Comparison of ENCODE assay signal across 15 cellular contexts in the genomic region with DNA sequence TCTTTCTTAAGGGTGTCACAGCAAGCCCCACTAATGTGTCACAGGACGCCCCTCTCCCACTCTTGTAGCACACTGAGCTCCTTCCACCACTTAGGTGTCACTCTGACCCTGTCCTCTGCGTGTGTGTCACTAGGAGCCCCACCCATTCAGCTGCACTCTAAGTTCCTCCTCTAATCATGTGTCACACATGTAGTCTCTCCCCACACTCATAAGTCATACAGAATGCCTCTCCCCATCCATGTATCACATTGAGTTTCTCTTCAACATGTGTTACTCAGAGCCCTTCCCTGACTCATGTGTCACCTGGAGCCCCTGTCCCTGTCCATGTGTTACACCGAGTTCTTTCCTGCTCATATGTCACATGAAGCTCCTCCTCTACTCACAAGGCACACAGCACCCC. TPM values are rescaled to one million over a fixed set of nuclear protein-coding genes. Genes with fewer than 3 reads are reported as not detected.
DNase-seq lines count a peak whose midpoint lies in the region; ATAC-seq and TF ChIP-seq lines count a peak whose summit lies in the region.
"Had no signal": no experiment of that assay in that cellular context is flagged by ENCODE, and none has a peak within 500 bp of the region (broad histone marks: within the 10 kb centered on the region; RNA-seq: fewer than 3 reads in every experiment).

No MANE protein-coding gene starts in this region.

- no peak overlapping the region for H2AFZ ChIP-seq in ACC112 (ENCODE audit: low read length, unreplicated experiment)

- H3K4me1 Mint-ChIP-seq in activated T-helper 17 cell treated with anti-CD3 and anti-CD28 coated beads, Interleukin-2, amount 50 U/mL, for 72 hours: peaks cover 11% of the 10 kb centered on the region
- H3K4me1 Mint-ChIP-seq: activated CD4-positive, alpha-beta T cell treated with anti-CD3 and anti-CD28 coated beads, Interleukin-2, amount 10 ng/mL, durations not matched to agents 7 days and 5 days; immature natural killer cell had no signal

- no peak overlapping the region for H3K4me3 ChIP-seq in ACC112 (ENCODE audit: low read depth, low read length)
- no peak overlapping the region for H3K4me3 ChIP-seq in effector memory CD4-positive, alpha-beta T cell (ENCODE audit: insufficient read depth, low read depth, low read length, poor library complexity, severe bottlenecking)
- H3K4me3 ChIP-seq: coronary artery had no signal

- peak; percentile 64 for ATAC-seq in activated T-helper 17 cell treated with anti-CD3 and anti-CD28 coated beads, Interleukin-2, amount 50 U/mL, for 72 hours (replicated peaks)
- ATAC-seq in foreskin keratinocyte (peak; percentile 72), HG02763 (IDR thresholded peaks at IDR 0.05; ENCODE audit: unreplicated experiment) (no peak)
- ATAC-seq: PC-3 had no signal

- H3K27me3 Mint-ChIP-seq in activated T-helper 17 cell treated with anti-CD3 and anti-CD28 coated beads, Interleukin-2, amount 50 U/mL, for 72 hours: no peaks in the 10 kb centered on the region
- H3K27me3 Mint-ChIP-seq: activated CD4-positive, alpha-beta T cell treated with anti-CD3 and anti-CD28 coated beads, Interleukin-2, amount 10 ng/mL, durations not matched to agents 7 days and 5 days had no signal

- DNase-seq in EL (peak; percentile 14), foreskin keratinocyte (no peak), GDM1 (lab: John Stamatoyannopoulos, UW) (no peak)
- DNase-seq in stimulated activated naive CD4-positive, alpha-beta T cell (lab: John Stamatoyannopoulos, UW): no peak
- DNase-seq in effector memory CD4-positive, alpha-beta T cell: no peak
- DNase-seq: activated CD4-positive, alpha-beta T cell treated with anti-CD3 and anti-CD28 coated beads, Interleukin-2, amount 10 ng/mL, durations not matched to agents 7 days and 5 days; immature natural killer cell; NCI-H526 treated with DMSO at 0.1 percent for 48 hours; nephron progenitor cell; PC-3 had no signal

- peaks cover 15% of the 10 kb centered on the region for H3K79me2 ChIP-seq in ACC112 (ENCODE audit: control insufficient read depth, insufficient read depth, low read length, unreplicated experiment)

- H3K4me1 ChIP-seq in ACC112 (ENCODE audit: control insufficient read depth, insufficient read depth, low read length, unreplicated experiment): no peaks in the 10 kb centered on the region
- H3K4me1 ChIP-seq in foreskin keratinocyte: no peaks in the 10 kb centered on the region
- H3K4me1 ChIP-seq in effector memory CD4-positive, alpha-beta T cell (ENCODE audit: control insufficient read depth, insufficient read depth, low read length, poor library complexity, severe bottlenecking): no peaks in the 10 kb centered on the region

- H3K27ac Mint-ChIP-seq in activated T-helper 17 cell treated with anti-CD3 and anti-CD28 coated beads, Interleukin-2, amount 50 U/mL, for 72 hours: no peak overlapping the region
- H3K27ac Mint-ChIP-seq: activated CD4-positive, alpha-beta T cell treated with anti-CD3 and anti-CD28 coated beads, Interleukin-2, amount 10 ng/mL, durations not matched to agents 7 days and 5 days; nephron progenitor cell had no signal

- H3K27ac ChIP-seq in ACC112 (ENCODE audit: low read depth, low read length) (peak overlapping the region; percentile 67), foreskin keratinocyte (no peak overlapping the region)
- no peak overlapping the region for H3K27ac ChIP-seq in effector memory CD4-positive, alpha-beta T cell (ENCODE audit: insufficient read depth, low read length, poor library complexity, severe bottlenecking)
- H3K27ac ChIP-seq: coronary artery had no signal

- H3K27me3 ChIP-seq in ACC112 (ENCODE audit: insufficient read depth, low read length) (no peaks in the 10 kb centered on the region), foreskin keratinocyte (no peaks in the 10 kb centered on the region)
- no peaks in the 10 kb centered on the region for H3K27me3 ChIP-seq in effector memory CD4-positive, alpha-beta T cell (replicated peaks; ENCODE audit: control insufficient read depth, insufficient read depth, low read length, poor library complexity, severe bottlenecking)

- no peak overlapping the region for H3K4me3 Mint-ChIP-seq in activated T-helper 17 cell treated with anti-CD3 and anti-CD28 coated beads, Interleukin-2, amount 50 U/mL, for 72 hours
- H3K4me3 Mint-ChIP-seq: activated CD4-positive, alpha-beta T cell treated with anti-CD3 and anti-CD28 coated beads, Interleukin-2, amount 10 ng/mL, durations not matched to agents 7 days and 5 days; immature natural killer cell; nephron progenitor cell had no signal

- no peak for TF ChIP-seq CTCF in foreskin keratinocyte (conservative IDR thresholded peaks at IDR 0.05)

- no peaks in the 10 kb centered on the region for H3K9me3 Mint-ChIP-seq in activated T-helper 17 cell treated with anti-CD3 and anti-CD28 coated beads, Interleukin-2, amount 50 U/mL, for 72 hours
- H3K9me3 Mint-ChIP-seq: activated CD4-positive, alpha-beta T cell treated with anti-CD3 and anti-CD28 coated beads, Interleukin-2, amount 10 ng/mL, durations not matched to agents 7 days and 5 days; immature natural killer cell had no signal

- H3K36me3 ChIP-seq in ACC112 (ENCODE audit: insufficient read depth, low read length): peaks cover 3% of the 10 kb centered on the region; the same call in 1 of the 2 replicates
- no peaks in the 10 kb centered on the region for H3K36me3 ChIP-seq in effector memory CD4-positive, alpha-beta T cell (ENCODE audit: control insufficient read depth, insufficient read depth, low read length)

- H3K36me3 Mint-ChIP-seq in activated T-helper 17 cell treated with anti-CD3 and anti-CD28 coated beads, Interleukin-2, amount 50 U/mL, for 72 hours (ENCODE audit: low read depth): no peaks in the 10 kb centered on the region
- H3K36me3 Mint-ChIP-seq: immature natural killer cell had no signal

- no peaks in the 10 kb centered on the region for H3K9me3 ChIP-seq in effector memory CD4-positive, alpha-beta T cell (ENCODE audit: control insufficient read depth, low read length)

RNA-seq across cellular contexts. Expression of a gene that starts 31.3 kb away (rescaled TPM):
- total RNA-seq in activated T-helper 17 cell treated with anti-CD3 and anti-CD28 coated beads, Interleukin-2, amount 50 U/mL, for 72 hours: not detected
- not detected in 2 replicates for total RNA-seq in foreskin keratinocyte
- not detected in 2 replicates for polyA plus RNA-seq in foreskin keratinocyte
- total RNA-seq: activated CD4-positive, alpha-beta T cell treated with anti-CD3 and anti-CD28 coated beads, Interleukin-2, amount 10 ng/mL, durations not matched to agents 7 days and 5 days; HepG2; PC-3 had no signal
- polyA plus RNA-seq: HepG2, immature natural killer cell had no signal

RNA-seq across cellular contexts. Expression of a gene that starts 46.3 kb away (rescaled TPM):
- total RNA-seq in activated T-helper 17 cell treated with anti-CD3 and anti-CD28 coated beads, Interleukin-2, amount 50 U/mL, for 72 hours: not detected
- 5.3 and 7.8 TPM in 2 replicates for total RNA-seq in foreskin keratinocyte
- polyA plus RNA-seq in foreskin keratinocyte: 7.7 and 10.4 TPM in 2 replicates
- total RNA-seq: activated CD4-positive, alpha-beta T cell treated with anti-CD3 and anti-CD28 coated beads, Interleukin-2, amount 10 ng/mL, durations not matched to agents 7 days and 5 days; HepG2; PC-3 had no signal
- polyA plus RNA-seq: immature natural killer cell had no signal
